ENCODE assay signal across 1 cellular context in the genomic region with DNA sequence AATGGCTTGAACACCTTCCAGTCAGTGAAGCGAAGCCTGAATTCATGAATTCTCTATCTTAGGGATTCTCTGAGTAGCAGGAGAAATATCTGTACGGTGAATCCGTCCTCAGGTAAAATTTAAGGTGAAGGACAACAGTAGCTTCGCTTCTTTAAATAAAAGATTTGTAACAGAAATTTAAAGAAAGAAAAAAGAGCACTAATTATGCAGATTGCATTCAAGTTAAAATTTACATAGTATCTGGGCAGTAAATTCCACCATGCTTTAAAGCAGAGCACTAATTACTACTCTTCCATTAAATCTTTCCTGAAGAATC.
TF ChIP-seq lines count a peak whose summit lies in the region.

No MANE protein-coding gene starts in this region.

TF ChIP-seq in GM23338, 12 proteins besides CTCF, POLR2A, EP300 and RAD21 (continued from another document):
- TF ChIP-seq, protein P1, sequence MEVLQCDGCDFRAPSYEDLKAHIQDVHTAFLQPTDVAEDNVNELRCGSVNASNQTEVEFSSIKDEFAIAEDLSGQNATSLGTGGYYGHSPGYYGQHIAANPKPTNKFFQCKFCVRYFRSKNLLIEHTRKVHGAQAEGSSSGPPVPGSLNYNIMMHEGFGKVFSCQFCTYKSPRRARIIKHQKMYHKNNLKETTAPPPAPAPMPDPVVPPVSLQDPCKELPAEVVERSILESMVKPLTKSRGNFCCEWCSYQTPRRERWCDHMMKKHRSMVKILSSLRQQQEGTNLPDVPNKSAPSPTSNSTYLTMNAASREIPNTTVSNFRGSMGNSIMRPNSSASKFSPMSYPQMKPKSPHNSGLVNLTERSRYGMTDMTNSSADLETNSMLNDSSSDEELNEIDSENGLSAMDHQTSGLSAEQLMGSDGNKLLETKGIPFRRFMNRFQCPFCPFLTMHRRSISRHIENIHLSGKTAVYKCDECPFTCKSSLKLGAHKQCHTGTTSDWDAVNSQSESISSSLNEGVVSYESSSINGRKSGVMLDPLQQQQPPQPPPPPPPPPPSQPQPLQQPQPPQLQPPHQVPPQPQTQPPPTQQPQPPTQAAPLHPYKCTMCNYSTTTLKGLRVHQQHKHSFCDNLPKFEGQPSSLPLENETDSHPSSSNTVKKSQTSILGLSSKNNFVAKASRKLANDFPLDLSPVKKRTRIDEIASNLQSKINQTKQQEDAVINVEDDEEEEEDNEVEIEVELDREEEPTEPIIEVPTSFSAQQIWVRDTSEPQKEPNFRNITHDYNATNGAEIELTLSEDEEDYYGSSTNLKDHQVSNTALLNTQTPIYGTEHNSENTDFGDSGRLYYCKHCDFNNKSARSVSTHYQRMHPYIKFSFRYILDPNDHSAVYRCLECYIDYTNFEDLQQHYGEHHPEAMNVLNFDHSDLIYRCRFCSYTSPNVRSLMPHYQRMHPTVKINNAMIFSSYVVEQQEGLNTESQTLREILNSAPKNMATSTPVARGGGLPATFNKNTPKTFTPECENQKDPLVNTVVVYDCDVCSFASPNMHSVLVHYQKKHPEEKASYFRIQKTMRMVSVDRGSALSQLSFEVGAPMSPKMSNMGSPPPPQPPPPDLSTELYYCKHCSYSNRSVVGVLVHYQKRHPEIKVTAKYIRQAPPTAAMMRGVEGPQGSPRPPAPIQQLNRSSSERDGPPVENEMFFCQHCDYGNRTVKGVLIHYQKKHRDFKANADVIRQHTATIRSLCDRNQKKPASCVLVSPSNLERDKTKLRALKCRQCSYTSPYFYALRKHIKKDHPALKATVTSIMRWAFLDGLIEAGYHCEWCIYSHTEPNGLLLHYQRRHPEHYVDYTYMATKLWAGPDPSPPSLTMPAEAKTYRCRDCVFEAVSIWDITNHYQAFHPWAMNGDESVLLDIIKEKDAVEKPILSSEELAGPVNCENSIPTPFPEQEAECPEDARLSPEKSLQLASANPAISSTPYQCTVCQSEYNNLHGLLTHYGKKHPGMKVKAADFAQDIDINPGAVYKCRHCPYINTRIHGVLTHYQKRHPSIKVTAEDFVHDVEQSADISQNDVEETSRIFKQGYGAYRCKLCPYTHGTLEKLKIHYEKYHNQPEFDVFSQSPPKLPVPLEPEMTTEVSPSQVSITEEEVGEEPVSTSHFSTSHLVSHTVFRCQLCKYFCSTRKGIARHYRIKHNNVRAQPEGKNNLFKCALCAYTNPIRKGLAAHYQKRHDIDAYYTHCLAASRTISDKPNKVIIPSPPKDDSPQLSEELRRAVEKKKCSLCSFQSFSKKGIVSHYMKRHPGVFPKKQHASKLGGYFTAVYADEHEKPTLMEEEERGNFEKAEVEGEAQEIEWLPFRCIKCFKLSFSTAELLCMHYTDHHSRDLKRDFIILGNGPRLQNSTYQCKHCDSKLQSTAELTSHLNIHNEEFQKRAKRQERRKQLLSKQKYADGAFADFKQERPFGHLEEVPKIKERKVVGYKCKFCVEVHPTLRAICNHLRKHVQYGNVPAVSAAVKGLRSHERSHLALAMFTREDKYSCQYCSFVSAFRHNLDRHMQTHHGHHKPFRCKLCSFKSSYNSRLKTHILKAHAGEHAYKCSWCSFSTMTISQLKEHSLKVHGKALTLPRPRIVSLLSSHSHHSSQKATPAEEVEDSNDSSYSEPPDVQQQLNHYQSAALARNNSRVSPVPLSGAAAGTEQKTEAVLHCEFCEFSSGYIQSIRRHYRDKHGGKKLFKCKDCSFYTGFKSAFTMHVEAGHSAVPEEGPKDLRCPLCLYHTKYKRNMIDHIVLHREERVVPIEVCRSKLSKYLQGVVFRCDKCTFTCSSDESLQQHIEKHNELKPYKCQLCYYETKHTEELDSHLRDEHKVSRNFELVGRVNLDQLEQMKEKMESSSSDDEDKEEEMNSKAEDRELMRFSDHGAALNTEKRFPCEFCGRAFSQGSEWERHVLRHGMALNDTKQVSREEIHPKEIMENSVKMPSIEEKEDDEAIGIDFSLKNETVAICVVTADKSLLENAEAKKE (CRISPR knock-in tag; IDR thresholded peaks at IDR 0.05) = no peak
- TF ChIP-seq POLR2AphosphoS5 (IDR thresholded peaks at IDR 0.05; ENCODE audit: low read depth) (no peak), ZNF331 (CRISPR knock-in tag; IDR thresholded peaks at IDR 0.05; ENCODE audit: low read depth) (no peak)
